In the genomic region with DNA sequence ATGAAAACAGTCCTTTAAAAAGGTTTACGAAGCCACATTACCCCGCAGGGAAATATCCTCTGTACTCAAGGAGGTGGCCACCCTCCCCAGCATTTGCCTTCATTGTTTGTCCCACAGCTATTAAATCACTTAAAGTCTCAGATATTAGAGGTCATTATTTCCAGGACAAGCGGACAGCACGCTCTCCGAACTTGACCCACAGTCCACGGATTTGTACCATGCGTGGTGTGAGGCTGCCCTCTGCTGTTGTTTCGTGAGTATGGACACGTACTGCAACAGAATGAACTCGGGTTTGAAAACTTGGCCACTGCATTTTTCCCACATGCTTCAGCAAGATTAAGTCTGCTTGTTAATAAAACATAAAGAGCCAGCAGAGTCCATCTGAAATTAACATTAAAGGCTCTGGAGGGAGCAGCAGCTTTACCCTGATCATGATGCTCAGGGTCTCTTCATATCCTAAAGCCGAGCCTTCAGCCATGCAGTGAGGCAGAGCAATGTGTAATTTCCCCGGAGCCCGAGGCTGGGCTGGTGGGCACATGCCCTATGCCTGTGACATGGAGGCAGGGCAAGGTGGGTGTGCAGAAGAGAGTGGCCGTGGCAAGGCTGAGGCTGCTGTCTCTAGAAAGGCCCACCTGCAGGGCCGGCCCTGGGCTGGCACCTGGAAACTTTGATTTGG, we compare ENCODE assay signal across 8 cellular contexts. TPM values are rescaled to one million over a fixed set of nuclear protein-coding genes. Genes with fewer than 3 reads are reported as not detected.
DNase-seq lines count a peak whose midpoint lies in the region; ATAC-seq, FAIRE-seq and TF ChIP-seq lines count a peak whose summit lies in the region.

No MANE protein-coding gene starts in this region.

- TF ChIP-seq RAD21 in GM12878 (IDR thresholded peaks at IDR 0.05; ENCODE audit: insufficient read depth, low read depth, low read length): peak; percentile 70

- SMC1A ChIA-PET in GM12878 (lab: Charles Lee; ENCODE audit: uncharacterized antibody, unreplicated experiment): interaction anchor here (0.8 kb wide), 1 partner anchor 62 kb away, joined by 3 read pairs; no protein-coding TSS in a partner anchor

- no peak for TF ChIP-seq POLR2A in GM12878 (IDR thresholded peaks at IDR 0.05; ENCODE audit: low read depth, low read length)

- TF ChIP-seq CTCF in LNCaP clone FGC (IDR thresholded peaks at IDR 0.05; ENCODE audit: control insufficient read depth, extremely low read depth, insufficient read depth) (peak; percentile 88), GM12878 (IDR thresholded peaks at IDR 0.05 in 2 of 3, conservative IDR thresholded peaks at IDR 0.05 in 1 of 3; ENCODE audit: control insufficient read depth in 2 of 3, extremely low read depth in 1 of 3, insufficient read depth in 1 of 3, low read depth in 3 of 3, low read length in 3 of 3) (peak; percentile 53 to 56 (median 55); a peak in 4 of 6 replicates)

- CTCF ChIA-PET in GM12878 (lab: Yijun Ruan, JAX): interaction anchor here (1.0 kb wide), 2 partner anchors 195 to 203 kb away, joined by 3 read pairs; no protein-coding TSS in a partner anchor

- intact Hi-C loops in GM12878 (cut with micrococcal nuclease; ENCODE audit: unreplicated experiment): loop anchor here (2.0 to 5.0 kb wide), 2 partner anchors 208 to 402 kb away; no protein-coding TSS in a partner anchor

- no peaks in the 10 kb centered on the region for H3K4me1 ChIP-seq in GM12878 (ENCODE audit: control insufficient read depth, insufficient read depth, low read length)

- no peaks in the 10 kb centered on the region for H4K20me1 ChIP-seq in GM12878 (ENCODE audit: control insufficient read depth, insufficient read depth)

- no peak overlapping the region for H3K4me2 ChIP-seq in GM12878 (ENCODE audit: control insufficient read depth, insufficient read depth)

- RAD21 ChIA-PET in GM12878 (lab: Charles Lee; ENCODE audit: unreplicated experiment): no interaction called here

- no TSS peak for BruUV-seq in GM12878 (replicated peaks; lab: Mats Ljungman, UMichigan)

- no peak overlapping the region for H2AFZ ChIP-seq in GM12878 (ENCODE audit: control insufficient read depth, low read depth, low read length)

- DNase-seq in NCI-H1694 treated with DMSO at 0.1 percent for 48 hours (lab: John Stamatoyannopoulos, UW): peak; percentile 12
- no peak for DNase-seq in NCI-H1694 (lab: John Stamatoyannopoulos, UW)
- peak; percentile 30 for DNase-seq in LNCaP clone FGC (ENCODE audit: low read depth)
- DNase-seq in GM12878 (ENCODE audit: low read depth, low spot score): no peak
- peak; percentile 79 for DNase-seq in iPS-NIHi7 (ENCODE audit: extremely low spot score)
- peak; percentile 38 for DNase-seq in stromal cell of bone marrow (ENCODE audit: low read depth)
- no peak for DNase-seq in T-helper 9 cell

- H3K27me3 ChIP-seq in GM12878 (replicated peaks in 1 of 2; ENCODE audit: control insufficient read depth in 2 of 2, insufficient read depth in 2 of 2, low read length in 1 of 2): no peaks in the 10 kb centered on the region

- ATAC-seq in GM12878 (peak; percentile 40; the same call in 2 of the 3 replicates), GM18519 (IDR thresholded peaks at IDR 0.05; ENCODE audit: low FRiP score, unreplicated experiment) (no peak)

- no peaks in the 10 kb centered on the region for H3K79me2 ChIP-seq in GM12878 (ENCODE audit: control insufficient read depth, insufficient read depth, low read length)

- H3K4me3 ChIP-seq in LNCaP clone FGC (ENCODE audit: low read depth, low read length): no peak overlapping the region
- H3K4me3 ChIP-seq in GM12878: no peak overlapping the region

- in situ Hi-C loops in GM12878 (cut with MboI): no loop called here

- H3K9me3 ChIP-seq in GM12878 (replicated peaks; ENCODE audit: control insufficient read depth, insufficient read depth, low read length): no peaks in the 10 kb centered on the region

- FAIRE-seq in GM12878 (lab: Jason Lieb, UNC): no peak

- H3K9ac ChIP-seq in GM12878 (ENCODE audit: control insufficient read depth, insufficient read depth, low read length): no peak overlapping the region

- WGBS in GM12878 (ENCODE audit: insufficient coverage, insufficient replicate concordance, low lambda C conversion rate, missing lambda C conversion rate): 84% methylated on average over 15 of the region's 15 CpGs

- H3K27ac ChIP-seq in GM12878 (ENCODE audit: control insufficient read depth, insufficient read depth): no peak overlapping the region

- no peaks in the 10 kb centered on the region; a peak in 3 of 4 replicates for H3K36me3 ChIP-seq in GM12878 (ENCODE audit: control insufficient read depth in 2 of 2, insufficient read depth in 2 of 2, low read length in 1 of 2)

- TF ChIP-seq EP300 in GM12878 (IDR thresholded peaks at IDR 0.05; ENCODE audit: borderline replicate concordance in 1 of 2, control insufficient read depth in 1 of 2, low read depth in 2 of 2, low read length in 2 of 2): no peak

- POLR2A ChIA-PET in GM12878 (lab: Charles Lee): no interaction called here

TF ChIP-seq in GM12878, 131 proteins besides CTCF, POLR2A, EP300 and RAD21:
- no peak for TF ChIP-seq FOXM1 (IDR thresholded peaks at IDR 0.05; ENCODE audit: low read depth, low read length)
- no peak for TF ChIP-seq CHD1 (IDR thresholded peaks at IDR 0.05; ENCODE audit: low read depth, low read length)
- peak; percentile 49; the same call in 1 of the 2 replicates for TF ChIP-seq SMC3 (IDR thresholded peaks at IDR 0.05; ENCODE audit: borderline replicate concordance, low read length)
- TF ChIP-seq RELA (IDR thresholded peaks at IDR 0.05; ENCODE audit: borderline replicate concordance, partially characterized antibody): no peak
- TF ChIP-seq ZSCAN29 (IDR thresholded peaks at IDR 0.05): no peak

RNA-seq across cellular contexts. Expression of a gene that starts 19.7 kb away (rescaled TPM):
- total RNA-seq in GM12878 (2013; cell fraction: nucleolus; rRNA removed): 39.4 and 41.4 TPM in 2 replicates
- total RNA-seq in GM12878 (2014; rRNA removed) (6.2 and 6.8 TPM in 2 replicates), GM12878 (2014; rRNA removed; fragmentation: Illumina TruSeq; extraction: Trizol) (5.5 TPM in 2 replicates), GM12878 (2021) (8.5 and 9.2 TPM in 2 replicates)
- polyA plus RNA-seq in GM12878 (2011; ENCODE audit: low read depth): 4.0 TPM
- polyA plus RNA-seq in GM12878 (2011; rRNA removed) (10.7 and 10.9 TPM in 2 replicates), GM12878 (2014; fragmentation: Illumina TruSeq; extraction: Trizol) (4.4 and 6.7 TPM in 2 replicates), GM12878 (2014; fragmentation: Nextera tagmentation; extraction: Ambion mirVana) (1 to 10 TPM; 1.4 to 1.5 TPM), GM12878 (2014; rRNA removed) (5.6 and 5.9 TPM in 2 replicates), GM12878 (2016; fragmentation: Nextera tagmentation; extraction: Ambion mirVana) (10 to 100 TPM; 11.0 to 11.9 TPM)
- polyA plus RNA-seq in GM12878 (2011; cell fraction: cytosol; rRNA removed): 8.5 and 11.3 TPM in 2 replicates
- polyA plus RNA-seq in GM12878 (2011; cell fraction: nucleus; rRNA removed): 10.4 and 11.0 TPM in 2 replicates
- 3.1 and 3.9 TPM in 2 replicates for polyA plus RNA-seq in GM12878 (2012)
- 8.3 and 9.7 TPM in 2 replicates for polyA minus RNA-seq in GM12878 (2011; rRNA and poly(A)+ RNA removed)
- polyA minus RNA-seq in GM12878 (2011; cell fraction: cytosol; rRNA and poly(A)+ RNA removed): 2.7 and 5.7 TPM in 2 replicates
- polyA minus RNA-seq in GM12878 (2011; cell fraction: nucleus; rRNA and poly(A)+ RNA removed): 5.4 and 9.5 TPM in 2 replicates

Comparison
In these comparisons a context has a peak if more than half of its experiments do, and no peak if none do; other contexts are left out.
1. DNase-seq: peak in NCI-H1694 treated with DMSO at 0.1 percent for 48 hours (single experiment), LNCaP clone FGC (single experiment), iPS-NIHi7 (single experiment) and stromal cell of bone marrow (single experiment); none in NCI-H1694 (single experiment), GM12878 (single experiment) and T-helper 9 cell (single experiment).